Comparison of ENCODE assay signal across 18 cellular contexts in the genomic region with DNA sequence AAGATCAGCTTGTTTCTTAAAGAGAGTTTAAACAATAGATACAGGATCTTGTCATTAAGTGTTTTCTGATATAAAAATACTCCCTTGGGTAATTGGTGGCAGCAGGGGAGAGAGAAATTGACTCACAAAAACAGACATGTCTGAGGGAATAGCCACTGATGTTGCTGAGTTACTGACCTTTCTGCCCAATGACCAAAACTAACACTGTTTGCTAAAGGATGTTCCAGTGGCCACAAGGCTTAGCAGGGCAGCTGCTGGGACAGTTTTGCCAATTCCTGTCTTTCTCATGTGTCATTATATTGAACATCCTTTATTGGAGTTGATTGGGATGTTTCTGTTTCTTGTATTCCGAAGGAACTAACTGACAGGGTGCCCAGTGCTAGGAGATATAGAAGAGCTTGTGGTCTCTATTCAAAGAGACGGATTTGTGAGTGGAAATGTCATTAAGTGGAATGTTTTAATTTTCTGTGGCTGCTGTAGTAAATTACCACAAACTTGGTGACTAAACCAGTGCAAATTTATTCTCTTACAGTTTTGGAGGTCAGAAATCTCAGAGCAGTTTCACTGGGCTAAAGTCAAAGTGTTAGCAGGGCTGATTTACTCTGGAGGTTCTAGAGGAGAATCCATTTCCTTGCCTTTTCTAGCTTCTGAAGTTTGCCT.
"Had no signal": no experiment of that assay in that cellular context is flagged by ENCODE, and none has a peak within 500 bp of the region (broad histone marks: within the 10 kb centered on the region; RNA-seq: fewer than 3 reads in every experiment).

No MANE protein-coding gene starts in this region.

- DNase-seq: activated B cell treated with CpG ODN at 0.5 μM for 24 hours; activated CD4-positive, alpha-beta T cell treated with anti-CD3 and anti-CD28 coated beads, Interleukin-2, amount 10 ng/mL, durations not matched to agents 7 days and 5 days; amygdala; brain microvascular endothelial cell; effector memory CD8-positive, alpha-beta T cell; islet precursor cell; left ventricle myocardium inferior; ovary; stimulated activated CD4-positive, alpha-beta T cell treated with anti-CD3 and anti-CD28 coated beads, Interleukin-4, amount 100 ng/mL, for 4 hours; stimulated activated naive CD8-positive, alpha-beta T cell treated with anti-CD3 and anti-CD28 coated beads, Interleukin-15, amount 100 ng/mL, for 72 hours; testis had no signal

- H3K9me3 Mint-ChIP-seq: activated B cell treated with CpG ODN at 0.5 μM for 24 hours; activated CD4-positive, alpha-beta T cell treated with anti-CD3 and anti-CD28 coated beads, Interleukin-2, amount 10 ng/mL, durations not matched to agents 7 days and 5 days; dendritic cell treated with granulocyte-macrophage colony-stimulating factor and Interleukin-4, amounts not matched to agents 40 ng/mL and 50 ng/mL, for 4 days; effector memory CD8-positive, alpha-beta T cell; memory B cell; neural crest cell; stimulated activated naive CD8-positive, alpha-beta T cell treated with anti-CD3 and anti-CD28 coated beads, Interleukin-15, amount 100 ng/mL, for 72 hours had no signal

- H3K9me3 ChIP-seq: gastroesophageal sphincter, left ventricle myocardium inferior, ovary, testis had no signal

- H3K4me3 ChIP-seq: gastroesophageal sphincter, left ventricle myocardium inferior, ovary, testis had no signal

- H3K27ac ChIP-seq: brain microvascular endothelial cell, epithelial cell of prostate, gastroesophageal sphincter, left ventricle myocardium inferior, ovary, testis had no signal

- H3K36me3 Mint-ChIP-seq: activated naive CD8-positive, alpha-beta T cell; memory B cell had no signal

- H3K27me3 ChIP-seq: brain microvascular endothelial cell, gastroesophageal sphincter, ovary, testis had no signal

- H3K4me1 Mint-ChIP-seq: activated CD4-positive, alpha-beta T cell treated with anti-CD3 and anti-CD28 coated beads, Interleukin-2, amount 10 ng/mL, durations not matched to agents 7 days and 5 days; neural crest cell; stimulated activated naive CD8-positive, alpha-beta T cell treated with anti-CD3 and anti-CD28 coated beads, Interleukin-15, amount 100 ng/mL, for 72 hours had no signal

- H3K27ac Mint-ChIP-seq: activated B cell treated with CpG ODN at 0.5 μM for 24 hours; activated CD4-positive, alpha-beta T cell treated with anti-CD3 and anti-CD28 coated beads, Interleukin-2, amount 10 ng/mL, durations not matched to agents 7 days and 5 days; activated naive CD8-positive, alpha-beta T cell; dendritic cell treated with granulocyte-macrophage colony-stimulating factor and Interleukin-4, amounts not matched to agents 40 ng/mL and 50 ng/mL, for 4 days; effector memory CD8-positive, alpha-beta T cell; memory B cell; stimulated activated naive CD8-positive, alpha-beta T cell treated with anti-CD3 and anti-CD28 coated beads, Interleukin-15, amount 100 ng/mL, for 72 hours had no signal

- FAIRE-seq: urothelium cell line had no signal

- H3K27me3 Mint-ChIP-seq: activated B cell treated with CpG ODN at 0.5 μM for 24 hours; activated naive CD8-positive, alpha-beta T cell; dendritic cell treated with granulocyte-macrophage colony-stimulating factor and Interleukin-4, amounts not matched to agents 40 ng/mL and 50 ng/mL, for 4 days; effector memory CD8-positive, alpha-beta T cell; memory B cell; stimulated activated naive CD8-positive, alpha-beta T cell treated with anti-CD3 and anti-CD28 coated beads, Interleukin-15, amount 100 ng/mL, for 72 hours had no signal

- H3K4me3 Mint-ChIP-seq: activated B cell treated with CpG ODN at 0.5 μM for 24 hours; activated CD4-positive, alpha-beta T cell treated with anti-CD3 and anti-CD28 coated beads, Interleukin-2, amount 10 ng/mL, durations not matched to agents 7 days and 5 days; activated naive CD8-positive, alpha-beta T cell; dendritic cell treated with granulocyte-macrophage colony-stimulating factor and Interleukin-4, amounts not matched to agents 40 ng/mL and 50 ng/mL, for 4 days; effector memory CD8-positive, alpha-beta T cell; memory B cell; neural crest cell; stimulated activated naive CD8-positive, alpha-beta T cell treated with anti-CD3 and anti-CD28 coated beads, Interleukin-15, amount 100 ng/mL, for 72 hours had no signal

- H3K36me3 ChIP-seq: brain microvascular endothelial cell, gastroesophageal sphincter, left ventricle myocardium inferior, ovary had no signal
